ENCODE assay signal across 9 cellular contexts in the genomic region with DNA sequence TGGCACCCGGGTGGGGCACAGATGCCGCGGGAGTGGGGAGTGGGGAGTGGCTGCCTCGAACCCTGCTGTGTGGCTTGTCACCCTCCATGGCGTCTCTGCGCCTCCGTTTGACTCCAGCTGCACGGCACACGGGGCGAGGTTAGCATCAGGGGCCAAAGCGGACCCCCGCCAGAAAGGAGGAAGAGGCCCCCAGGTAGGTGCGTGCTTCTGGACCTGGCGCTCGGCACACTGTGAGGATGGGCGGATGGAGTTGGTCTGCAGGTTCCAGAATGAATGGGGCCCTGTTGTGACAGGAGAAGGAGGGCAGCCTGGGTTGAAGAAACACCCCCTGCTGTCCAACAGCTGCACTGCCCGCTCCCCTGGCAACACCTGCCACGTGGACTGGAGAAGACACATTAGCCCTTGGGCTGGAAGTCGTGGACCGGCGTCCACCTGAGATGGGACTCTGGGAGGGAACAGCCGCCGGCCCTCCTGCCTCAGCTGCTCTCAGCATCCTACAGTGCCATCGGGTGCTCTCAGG. TPM values are rescaled to one million over a fixed set of nuclear protein-coding genes. Genes with fewer than 3 reads are reported as not detected.
DNase-seq lines count a peak whose midpoint lies in the region; ATAC-seq, FAIRE-seq and TF ChIP-seq lines count a peak whose summit lies in the region.
"Had no signal": no experiment of that assay in that cellular context is flagged by ENCODE, and none has a peak within 500 bp of the region (broad histone marks: within the 10 kb centered on the region; RNA-seq: fewer than 3 reads in every experiment).

No MANE protein-coding gene starts in this region.

- TF ChIP-seq POLR2A in HepG2 (IDR thresholded peaks at IDR 0.05; ENCODE audit: insufficient read depth in 1 of 2, low read depth in 2 of 2, low read length in 2 of 2): no peak

- H3K4me3 ChIP-seq in WI38 (ENCODE audit: low read depth, low read length) (no peak overlapping the region), HepG2 (replicated peaks in 1 of 3; ENCODE audit: insufficient read depth in 1 of 3, low read depth in 2 of 3, low read length in 3 of 3) (peak overlapping the region in 1 of 3 experiments; percentile 82; a peak in 1 of 6 replicates)

- WGBS in HepG2 (ENCODE audit: low lambda C conversion rate): 94% methylated on average over 24 of the region's 24 CpGs

- DNase-seq in AG09319 (ENCODE audit: extremely low read depth, low read depth) (no peak), GM10248 (ENCODE audit: extremely low spot score) (no peak), HepG2 (ENCODE audit: low spot score) (peak; percentile 43), NCI-H2196 treated with DMSO at 0.1 percent for 48 hours (lab: John Stamatoyannopoulos, UW; ENCODE audit: unreplicated experiment) (no peak), RCC 7860 (ENCODE audit: low spot score) (no peak)
- no peak for DNase-seq in stimulated activated CD4-positive, alpha-beta T cell treated with anti-CD3 and anti-CD28 coated beads, Interleukin-4, amount 100 ng/mL, for 1 hour
- DNase-seq: OCI-M1 had no signal

- no peaks in the 10 kb centered on the region for H4K20me1 ChIP-seq in HepG2 (ENCODE audit: insufficient read depth, low read length)

- H3K79me2 ChIP-seq in HepG2 (ENCODE audit: insufficient read depth, low read length): peaks cover 11% of the 10 kb centered on the region

- TF ChIP-seq CTCF in AG09319 (IDR thresholded peaks at IDR 0.05; ENCODE audit: low read depth, low read length): peak; percentile 11
- TF ChIP-seq CTCF in GM10248 (IDR thresholded peaks at IDR 0.05; ENCODE audit: control extremely low read depth, extremely low read depth, low read depth, missing control alignments): peak; percentile 37
- TF ChIP-seq CTCF in WI38 (IDR thresholded peaks at IDR 0.05; ENCODE audit: low read depth, low read length): peak; percentile 19; the same call in 1 of the 2 replicates
- peak; percentile 55 for TF ChIP-seq CTCF in HepG2 (CRISPR knock-in tag; IDR thresholded peaks at IDR 0.05)

- H2AFZ ChIP-seq in HepG2 (ENCODE audit: low read length): no peak overlapping the region

- TF ChIP-seq EP300 in HepG2 (IDR thresholded peaks at IDR 0.05; ENCODE audit: low read depth in 2 of 2, low read length in 2 of 2) (no peak), HepG2 (CRISPR knock-in tag; IDR thresholded peaks at IDR 0.05; ENCODE audit: borderline replicate concordance) (no peak)

- H3K27ac ChIP-seq in HepG2 (ENCODE audit: extremely low read length, insufficient read depth, low read length): peak overlapping the region; percentile 72

- no peak for FAIRE-seq in HepG2 (lab: Jason Lieb, UNC)
- no peak for FAIRE-seq in RCC 7860 (lab: Jason Lieb, UNC)

- BruUV-seq in HepG2 (replicated peaks; lab: Mats Ljungman, UMichigan): no TSS peak

- no peak overlapping the region for H3K9ac ChIP-seq in HepG2 (ENCODE audit: insufficient read depth, low read depth, low read length)

- H3K27me3 ChIP-seq in HepG2 (ENCODE audit: control insufficient read depth in 1 of 2, insufficient read depth in 2 of 2, low read length in 2 of 2): no peaks in the 10 kb centered on the region

- H3K4me2 ChIP-seq in HepG2 (ENCODE audit: low read depth, low read length): no peak overlapping the region

- intact Hi-C loops in HepG2 (cut with micrococcal nuclease; ENCODE audit: unreplicated experiment): loop anchor here (10.0 kb wide), 1 partner anchor 127 kb away; no protein-coding TSS in a partner anchor

- H3K36me3 ChIP-seq in HepG2 (replicated peaks in 1 of 2; ENCODE audit: control insufficient read depth in 1 of 2, insufficient read depth in 2 of 2, low read length in 2 of 2): no peaks in the 10 kb centered on the region

- CTCF ChIA-PET in GM10248 (lab: Yijun Ruan, JAX): interaction anchor here (1.0 to 3.1 kb wide), 5 partner anchors 14 to 115 kb away, joined by 3 to 17 read pairs (median 4); a partner anchor contains a TSS
- CTCF ChIA-PET in HepG2 (lab: Yijun Ruan, JAX; ENCODE audit: low intra/inter-chr PET ratio, low total read pairs): interaction anchor here (2.6 kb wide), 1 partner anchor 46 kb away, joined by 16 read pairs; no protein-coding TSS in a partner anchor

- no peak for TF ChIP-seq RAD21 in HepG2 (CRISPR knock-in tag; IDR thresholded peaks at IDR 0.05)

- POLR2A ChIA-PET in GM10248 (lab: Yijun Ruan, JAX) (interaction anchor here (2.0 kb wide), 1 partner anchor 9 kb away, joined by 7 read pairs; a partner anchor contains a TSS), HepG2 (lab: Yijun Ruan, JAX) (interaction anchor here (1.3 to 1.7 kb wide), 6 partner anchors 9 to 274 kb away, joined by 4 to 24 read pairs (median 8); a partner anchor contains a TSS)

- in situ Hi-C loops in HepG2 (cut with HindIII; ENCODE audit: extremely low pct_ligation_motif_present, low pct_unique_long_range_greater_than_20kb): no loop called here

- no peak for ATAC-seq in HepG2
- ATAC-seq in HG02938 (IDR thresholded peaks at IDR 0.05; ENCODE audit: unreplicated experiment): no peak

- H3K4me1 ChIP-seq in HepG2 (ENCODE audit: insufficient read depth, low read length): peaks cover 72% of the 10 kb centered on the region

- no peaks in the 10 kb centered on the region for H3K9me3 ChIP-seq in HepG2 (ENCODE audit: low read length)

RNA-seq across cellular contexts. Expression of a gene that starts 9.4 kb away (rescaled TPM):
- total RNA-seq in HepG2 (2016; rRNA removed; fragmentation: Illumina TruSeq; extraction: Trizol): 101 and 192 TPM in 2 replicates
- total RNA-seq in HepG2 (2016; cell fraction: cytosol; rRNA removed; fragmentation: Illumina TruSeq; extraction: Trizol; ENCODE audit: low read depth): 28.4 and 29.9 TPM in 2 replicates
- 118 and 157 TPM in 2 replicates for total RNA-seq in HepG2 (2016; cell fraction: insoluble cytoplasmic fraction; rRNA removed; fragmentation: Illumina TruSeq; extraction: Trizol)
- total RNA-seq in HepG2 (2016; cell fraction: membrane; rRNA removed; fragmentation: Illumina TruSeq; extraction: Trizol): 63.2 and 68.3 TPM in 2 replicates
- total RNA-seq in HepG2 (2016; cell fraction: nucleus; rRNA removed; fragmentation: Illumina TruSeq; extraction: Trizol): 147 and 173 TPM in 2 replicates
- 51.7 and 92.4 TPM in 2 replicates for polyA plus RNA-seq in HepG2 (2011; rRNA removed)
- polyA plus RNA-seq in HepG2 (2011; cell fraction: cytosol; rRNA removed): 62.2 and 67.6 TPM in 2 replicates
- polyA plus RNA-seq in HepG2 (2011; cell fraction: nucleus; rRNA removed): 516 and 545 TPM in 2 replicates
- polyA plus RNA-seq in HepG2 (2012): 163 and 245 TPM in 2 replicates
- polyA plus RNA-seq in HepG2 (2016; cell fraction: cytosol; fragmentation: Illumina TruSeq; extraction: Trizol; ENCODE audit: low read depth): 24.8 and 25.4 TPM in 2 replicates
- polyA plus RNA-seq in HepG2 (2016; cell fraction: insoluble cytoplasmic fraction; fragmentation: Illumina TruSeq; extraction: Trizol; ENCODE audit: low read depth): 209 and 303 TPM in 2 replicates
- 52.3 and 61.0 TPM in 2 replicates for polyA plus RNA-seq in HepG2 (2016; cell fraction: membrane; fragmentation: Illumina TruSeq; extraction: Trizol; ENCODE audit: low read depth)
- polyA plus RNA-seq in HepG2 (2016; cell fraction: nucleus; fragmentation: Illumina TruSeq; extraction: Trizol; ENCODE audit: insufficient read depth, low read depth): 501 and 529 TPM in 2 replicates
- 35.6 and 241 TPM in 2 replicates for polyA minus RNA-seq in HepG2 (2011; rRNA and poly(A)+ RNA removed; ENCODE audit: low replicate concordance)
- 226 and 344 TPM in 2 replicates for polyA minus RNA-seq in HepG2 (2011; cell fraction: cytosol; rRNA and poly(A)+ RNA removed)
- polyA minus RNA-seq in HepG2 (2011; cell fraction: nucleus; rRNA and poly(A)+ RNA removed): 97.7 and 151 TPM in 2 replicates

RNA-seq across cellular contexts. Expression of a gene that starts 41.8 kb away (rescaled TPM):
- 67.9 and 109 TPM in 2 replicates for total RNA-seq in HepG2 (2016; rRNA removed; fragmentation: Illumina TruSeq; extraction: Trizol)
- total RNA-seq in HepG2 (2016; cell fraction: cytosol; rRNA removed; fragmentation: Illumina TruSeq; extraction: Trizol; ENCODE audit: low read depth): 206 and 220 TPM in 2 replicates
- total RNA-seq in HepG2 (2016; cell fraction: insoluble cytoplasmic fraction; rRNA removed; fragmentation: Illumina TruSeq; extraction: Trizol): 58.4 and 113 TPM in 2 replicates
- total RNA-seq in HepG2 (2016; cell fraction: membrane; rRNA removed; fragmentation: Illumina TruSeq; extraction: Trizol): 268 and 276 TPM in 2 replicates
- 69.9 and 102 TPM in 2 replicates for total RNA-seq in HepG2 (2016; cell fraction: nucleus; rRNA removed; fragmentation: Illumina TruSeq; extraction: Trizol)
- 81.0 and 108 TPM in 2 replicates for polyA plus RNA-seq in HepG2 (2011; rRNA removed)
- 64.5 and 97.7 TPM in 2 replicates for polyA plus RNA-seq in HepG2 (2011; cell fraction: cytosol; rRNA removed)
- polyA plus RNA-seq in HepG2 (2011; cell fraction: nucleus; rRNA removed): 583 and 668 TPM in 2 replicates
- polyA plus RNA-seq in HepG2 (2012): 82.7 and 123 TPM in 2 replicates
- polyA plus RNA-seq in HepG2 (2016; cell fraction: cytosol; fragmentation: Illumina TruSeq; extraction: Trizol; ENCODE audit: low read depth): 353 and 384 TPM in 2 replicates
- polyA plus RNA-seq in HepG2 (2016; cell fraction: insoluble cytoplasmic fraction; fragmentation: Illumina TruSeq; extraction: Trizol; ENCODE audit: low read depth): 138 and 172 TPM in 2 replicates
- polyA plus RNA-seq in HepG2 (2016; cell fraction: membrane; fragmentation: Illumina TruSeq; extraction: Trizol; ENCODE audit: low read depth): 444 and 521 TPM in 2 replicates
- 330 and 339 TPM in 2 replicates for polyA plus RNA-seq in HepG2 (2016; cell fraction: nucleus; fragmentation: Illumina TruSeq; extraction: Trizol; ENCODE audit: insufficient read depth, low read depth)
- polyA minus RNA-seq in HepG2 (2011; rRNA and poly(A)+ RNA removed; ENCODE audit: low replicate concordance): 47.0 and 79.2 TPM in 2 replicates
- 31.7 and 34.4 TPM in 2 replicates for polyA minus RNA-seq in HepG2 (2011; cell fraction: cytosol; rRNA and poly(A)+ RNA removed)
- 85.7 and 87.9 TPM in 2 replicates for polyA minus RNA-seq in HepG2 (2011; cell fraction: nucleus; rRNA and poly(A)+ RNA removed)

RNA-seq across cellular contexts. Expression of a gene that starts 55.7 kb away (rescaled TPM):
- total RNA-seq in HepG2 (2016; rRNA removed; fragmentation: Illumina TruSeq; extraction: Trizol): 106 and 124 TPM in 2 replicates
- total RNA-seq in HepG2 (2016; cell fraction: cytosol; rRNA removed; fragmentation: Illumina TruSeq; extraction: Trizol; ENCODE audit: low read depth): 87.3 and 88.2 TPM in 2 replicates
- 99.7 and 134 TPM in 2 replicates for total RNA-seq in HepG2 (2016; cell fraction: insoluble cytoplasmic fraction; rRNA removed; fragmentation: Illumina TruSeq; extraction: Trizol)
- 96.5 and 111 TPM in 2 replicates for total RNA-seq in HepG2 (2016; cell fraction: membrane; rRNA removed; fragmentation: Illumina TruSeq; extraction: Trizol)
- total RNA-seq in HepG2 (2016; cell fraction: nucleus; rRNA removed; fragmentation: Illumina TruSeq; extraction: Trizol): 89.5 and 106 TPM in 2 replicates
- 128 and 161 TPM in 2 replicates for polyA plus RNA-seq in HepG2 (2011; rRNA removed)
- polyA plus RNA-seq in HepG2 (2011; cell fraction: cytosol; rRNA removed): 107 and 157 TPM in 2 replicates
- 389 and 467 TPM in 2 replicates for polyA plus RNA-seq in HepG2 (2011; cell fraction: nucleus; rRNA removed)
- 102 and 120 TPM in 2 replicates for polyA plus RNA-seq in HepG2 (2012)
- polyA plus RNA-seq in HepG2 (2016; cell fraction: cytosol; fragmentation: Illumina TruSeq; extraction: Trizol; ENCODE audit: low read depth): 96.5 and 102 TPM in 2 replicates
- 120 and 146 TPM in 2 replicates for polyA plus RNA-seq in HepG2 (2016; cell fraction: insoluble cytoplasmic fraction; fragmentation: Illumina TruSeq; extraction: Trizol; ENCODE audit: low read depth)
- 103 and 104 TPM in 2 replicates for polyA plus RNA-seq in HepG2 (2016; cell fraction: membrane; fragmentation: Illumina TruSeq; extraction: Trizol; ENCODE audit: low read depth)
- 225 and 229 TPM in 2 replicates for polyA plus RNA-seq in HepG2 (2016; cell fraction: nucleus; fragmentation: Illumina TruSeq; extraction: Trizol; ENCODE audit: insufficient read depth, low read depth)
- 182 and 265 TPM in 2 replicates for polyA minus RNA-seq in HepG2 (2011; rRNA and poly(A)+ RNA removed; ENCODE audit: low replicate concordance)
- polyA minus RNA-seq in HepG2 (2011; cell fraction: cytosol; rRNA and poly(A)+ RNA removed): 76.6 and 80.3 TPM in 2 replicates
- 60.2 and 61.0 TPM in 2 replicates for polyA minus RNA-seq in HepG2 (2011; cell fraction: nucleus; rRNA and poly(A)+ RNA removed)

RNA-seq across cellular contexts. Expression of a gene that starts 55.8 kb away (rescaled TPM):
- 27.8 and 64.0 TPM in 2 replicates for total RNA-seq in HepG2 (2016; rRNA removed; fragmentation: Illumina TruSeq; extraction: Trizol)
- total RNA-seq in HepG2 (2016; cell fraction: cytosol; rRNA removed; fragmentation: Illumina TruSeq; extraction: Trizol; ENCODE audit: low read depth): 72.5 and 73.8 TPM in 2 replicates
- 23.6 and 61.0 TPM in 2 replicates for total RNA-seq in HepG2 (2016; cell fraction: insoluble cytoplasmic fraction; rRNA removed; fragmentation: Illumina TruSeq; extraction: Trizol)
- 95.0 and 98.0 TPM in 2 replicates for total RNA-seq in HepG2 (2016; cell fraction: membrane; rRNA removed; fragmentation: Illumina TruSeq; extraction: Trizol)
- 53.3 and 60.7 TPM in 2 replicates for total RNA-seq in HepG2 (2016; cell fraction: nucleus; rRNA removed; fragmentation: Illumina TruSeq; extraction: Trizol)
- 61.4 and 90.6 TPM in 2 replicates for polyA plus RNA-seq in HepG2 (2011; rRNA removed)
- 36.1 and 62.0 TPM in 2 replicates for polyA plus RNA-seq in HepG2 (2011; cell fraction: cytosol; rRNA removed)
- polyA plus RNA-seq in HepG2 (2011; cell fraction: nucleus; rRNA removed): 548 and 733 TPM in 2 replicates
- polyA plus RNA-seq in HepG2 (2012): 60.9 and 71.7 TPM in 2 replicates
- 106 and 121 TPM in 2 replicates for polyA plus RNA-seq in HepG2 (2016; cell fraction: cytosol; fragmentation: Illumina TruSeq; extraction: Trizol; ENCODE audit: low read depth)
- polyA plus RNA-seq in HepG2 (2016; cell fraction: insoluble cytoplasmic fraction; fragmentation: Illumina TruSeq; extraction: Trizol; ENCODE audit: low read depth): 35.7 and 47.7 TPM in 2 replicates
- polyA plus RNA-seq in HepG2 (2016; cell fraction: membrane; fragmentation: Illumina TruSeq; extraction: Trizol; ENCODE audit: low read depth): 128 and 132 TPM in 2 replicates
- 227 and 229 TPM in 2 replicates for polyA plus RNA-seq in HepG2 (2016; cell fraction: nucleus; fragmentation: Illumina TruSeq; extraction: Trizol; ENCODE audit: insufficient read depth, low read depth)
- polyA minus RNA-seq in HepG2 (2011; rRNA and poly(A)+ RNA removed; ENCODE audit: low replicate concordance): 12.3 and 58.2 TPM in 2 replicates
- polyA minus RNA-seq in HepG2 (2011; cell fraction: cytosol; rRNA and poly(A)+ RNA removed): 21.9 and 29.0 TPM in 2 replicates
- polyA minus RNA-seq in HepG2 (2011; cell fraction: nucleus; rRNA and poly(A)+ RNA removed): 29.7 and 35.9 TPM in 2 replicates
